In genomic region chr20:53763707-53764415, GRCh38 we compare ENCODE assay signal across 11 cellular contexts.
DNase-seq lines count a peak whose midpoint lies in the region; ATAC-seq, FAIRE-seq and TF ChIP-seq lines count a peak whose summit lies in the region.
"Had no signal": no experiment of that assay in that cellular context is flagged by ENCODE, and none has a peak within 500 bp of the region (broad histone marks: within the 10 kb centered on the region; RNA-seq: fewer than 3 reads in every experiment).

No MANE protein-coding gene starts in this region.

- H3K27me3 Mint-ChIP-seq in glutamatergic neuron (ENCODE audit: unreplicated experiment): peaks cover 3% of the 10 kb centered on the region
- H3K27me3 Mint-ChIP-seq in T-helper 2 cell treated with Interferon-gamma antibody and Interleukin-4, amounts not matched to agents 5 μg/mL and 100 μg/mL, for 36 hours (ENCODE audit: low read depth): no peaks in the 10 kb centered on the region
- H3K27me3 Mint-ChIP-seq: central memory CD8-positive, alpha-beta T cell had no signal

- peaks cover 11% of the 10 kb centered on the region for H3K4me1 Mint-ChIP-seq in glutamatergic neuron (ENCODE audit: low read depth, unreplicated experiment)
- H3K4me1 Mint-ChIP-seq in T-helper 2 cell treated with Interferon-gamma antibody and Interleukin-4, amounts not matched to agents 5 μg/mL and 100 μg/mL, for 36 hours (ENCODE audit: low read depth): peaks cover 17% of the 10 kb centered on the region

- no peaks in the 10 kb centered on the region for H3K36me3 Mint-ChIP-seq in glutamatergic neuron (ENCODE audit: unreplicated experiment)
- H3K36me3 Mint-ChIP-seq in T-helper 2 cell treated with Interferon-gamma antibody and Interleukin-4, amounts not matched to agents 5 μg/mL and 100 μg/mL, for 36 hours (ENCODE audit: low read depth): no peaks in the 10 kb centered on the region

- H3K9me3 Mint-ChIP-seq in glutamatergic neuron (ENCODE audit: unreplicated experiment): peaks cover 7% of the 10 kb centered on the region
- H3K9me3 Mint-ChIP-seq in T-helper 2 cell treated with Interferon-gamma antibody and Interleukin-4, amounts not matched to agents 5 μg/mL and 100 μg/mL, for 36 hours: no peaks in the 10 kb centered on the region
- H3K9me3 Mint-ChIP-seq: central memory CD8-positive, alpha-beta T cell had no signal

- no peak for TF ChIP-seq CTCF in glutamatergic neuron (IDR thresholded peaks at IDR 0.05; ENCODE audit: partially characterized antibody, unreplicated experiment)

- ATAC-seq in HG03045 (IDR thresholded peaks at IDR 0.05; ENCODE audit: unreplicated experiment): no peak
- ATAC-seq in HG03432 (IDR thresholded peaks at IDR 0.05; ENCODE audit: unreplicated experiment): no peak

- peak; percentile 20 for FAIRE-seq in HTR-8/SVneo (lab: Jason Lieb, UNC)

- H3K27ac Mint-ChIP-seq in glutamatergic neuron (ENCODE audit: unreplicated experiment): peak overlapping the region; percentile 87
- no peak overlapping the region for H3K27ac Mint-ChIP-seq in T-helper 2 cell treated with Interferon-gamma antibody and Interleukin-4, amounts not matched to agents 5 μg/mL and 100 μg/mL, for 36 hours

- DNase-seq in HTR-8/SVneo (ENCODE audit: insufficient read length, low spot score): no peak
- DNase-seq in SHP77 (lab: John Stamatoyannopoulos, UW): peak; percentile 29 to 61
- no peak for DNase-seq in glutamatergic neuron
- peak; percentile 87 for DNase-seq in renal cortical epithelial cell (ENCODE audit: low read depth)
- no peak for DNase-seq in T-helper 2 cell treated with Interferon-gamma antibody and Interleukin-4, amounts not matched to agents 5 μg/mL and 100 μg/mL, for 36 hours (ENCODE audit: low spot score)
- no peak for DNase-seq in NCI-H1694 treated with DMSO at 0.1 percent for 48 hours (lab: John Stamatoyannopoulos, UW)
- DNase-seq: T-helper 9 cell, upper lobe of left lung had no signal

- peak overlapping the region; percentile 64 for H3K4me3 Mint-ChIP-seq in glutamatergic neuron (ENCODE audit: unreplicated experiment)
- no peak overlapping the region for H3K4me3 Mint-ChIP-seq in T-helper 2 cell treated with Interferon-gamma antibody and Interleukin-4, amounts not matched to agents 5 μg/mL and 100 μg/mL, for 36 hours
- H3K4me3 Mint-ChIP-seq: central memory CD8-positive, alpha-beta T cell had no signal

Comparison
In these comparisons a context has a peak if more than half of its experiments do, and no peak if none do; other contexts are left out.
1. DNase-seq: peak in SHP77 (2 of 2) and renal cortical epithelial cell (single experiment); none in HTR-8/SVneo (single experiment), glutamatergic neuron (single experiment), T-helper 2 cell treated with Interferon-gamma antibody and Interleukin-4, amounts not matched to agents 5 μg/mL and 100 μg/mL, for 36 hours (single experiment) and NCI-H1694 treated with DMSO at 0.1 percent for 48 hours (single experiment).